Comparison of ENCODE assay signal across 16 cellular contexts in the genomic region with DNA sequence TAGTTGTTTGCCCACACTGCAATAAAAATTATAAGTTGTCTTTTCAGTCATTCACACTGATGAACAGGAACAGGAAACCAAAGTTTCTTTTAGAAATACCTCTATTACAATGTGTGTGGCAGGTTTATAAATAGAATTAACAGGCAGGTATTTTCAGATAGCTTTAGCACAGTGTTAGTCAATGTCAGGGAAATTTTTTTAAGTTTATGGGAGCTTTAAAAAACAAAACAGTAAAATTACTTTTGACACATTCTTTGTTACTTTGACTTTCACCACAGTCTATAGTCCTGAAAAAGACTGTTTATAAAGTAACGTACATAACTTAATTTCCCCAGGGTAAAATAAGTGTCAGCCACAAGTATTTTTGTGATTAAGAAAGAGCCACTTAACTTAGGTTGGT. TPM values are rescaled to one million over a fixed set of nuclear protein-coding genes. Genes with fewer than 3 reads are reported as not detected.
DNase-seq lines count a peak whose midpoint lies in the region; ATAC-seq and FAIRE-seq lines count a peak whose summit lies in the region.
"Had no signal": no experiment of that assay in that cellular context is flagged by ENCODE, and none has a peak within 500 bp of the region (broad histone marks: within the 10 kb centered on the region; RNA-seq: fewer than 3 reads in every experiment).

No MANE protein-coding gene starts in this region.

- H3K9ac ChIP-seq in Karpas-422 (ENCODE audit: low read length), result no peak overlapping the region
- H3K9ac ChIP-seq: GM23248 had no signal

- H3K4me3 ChIP-seq in Karpas-422 (ENCODE audit: low read length), result no peak overlapping the region
- H3K4me3 ChIP-seq: GM23248, skin epidermis had no signal

- H4K20me1 ChIP-seq in Karpas-422 (ENCODE audit: insufficient read depth, low read depth, low read length), result no peaks in the 10 kb centered on the region

- H3K36me3 Mint-ChIP-seq in activated CD4-positive, alpha-beta T cell treated with anti-CD3 and anti-CD28 coated beads for 36 hours (ENCODE audit: low read depth), result no peaks in the 10 kb centered on the region
- H3K36me3 Mint-ChIP-seq: type B pancreatic cell had no signal

- H3K4me1 Mint-ChIP-seq in activated CD4-positive, alpha-beta T cell treated with anti-CD3 and anti-CD28 coated beads for 36 hours, result no peaks in the 10 kb centered on the region
- H3K4me1 Mint-ChIP-seq: T-helper 17 cell had no signal

- H3K9me3 ChIP-seq in Karpas-422 (ENCODE audit: low read length), result no peaks in the 10 kb centered on the region

- H3K27ac ChIP-seq in Karpas-422 (ENCODE audit: low read length), result no peak overlapping the region
- H3K27ac ChIP-seq: GM23248, skin epidermis had no signal

- H3K9me3 Mint-ChIP-seq in activated CD4-positive, alpha-beta T cell treated with anti-CD3 and anti-CD28 coated beads for 36 hours (ENCODE audit: low read depth), result peaks cover 6% of the 10 kb centered on the region
- H3K9me3 Mint-ChIP-seq: type B pancreatic cell had no signal

- CTCF ChIA-PET in activated CD4-positive, alpha-beta T cell treated with anti-CD3 and anti-CD28 coated beads for 36 hours (lab: Charles Lee), result interaction anchor here (0.9 kb wide), 1 partner anchor 13 kb away, joined by 3 read pairs; no protein-coding TSS in a partner anchor

- H3K79me2 ChIP-seq in Karpas-422 (ENCODE audit: low read length), result no peaks in the 10 kb centered on the region

- no peak overlapping the region for H3K27ac Mint-ChIP-seq in activated CD4-positive, alpha-beta T cell treated with anti-CD3 and anti-CD28 coated beads for 36 hours
- H3K27ac Mint-ChIP-seq: activated naive CD8-positive, alpha-beta T cell treated with anti-CD3 and anti-CD28 coated beads, Interleukin-2, amount 50 U/mL, for 24 hours; T-helper 17 cell; type B pancreatic cell had no signal

- H3K36me3 ChIP-seq in Karpas-422 (ENCODE audit: insufficient read depth, low read length), result no peaks in the 10 kb centered on the region

- POLR2A ChIA-PET in activated CD4-positive, alpha-beta T cell treated with anti-CD3 and anti-CD28 coated beads for 36 hours (lab: Charles Lee), result no interaction called here

- no peaks in the 10 kb centered on the region for H3K27me3 ChIP-seq in Karpas-422 (ENCODE audit: low read length)

- H3K9me2 ChIP-seq in Karpas-422 (replicated peaks; ENCODE audit: insufficient read depth, low read length), result no peaks in the 10 kb centered on the region

- peak; percentile 86 for ATAC-seq in GM21360 (IDR thresholded peaks at IDR 0.05; ENCODE audit: unreplicated experiment)
- ATAC-seq in HG02938 (IDR thresholded peaks at IDR 0.05; ENCODE audit: unreplicated experiment), result peak; percentile 83
- ATAC-seq in HG03558 (IDR thresholded peaks at IDR 0.05; ENCODE audit: extremely low read depth, unreplicated experiment), result peak; percentile 85
- ATAC-seq in activated CD4-positive, alpha-beta T cell treated with anti-CD3 and anti-CD28 coated beads for 36 hours, result no peak
- ATAC-seq: activated naive CD8-positive, alpha-beta T cell treated with anti-CD3 and anti-CD28 coated beads, Interleukin-2, amount 50 U/mL, for 24 hours; T-helper 17 cell had no signal

- no peak overlapping the region for H2AFZ ChIP-seq in Karpas-422 (ENCODE audit: low read length)
- H2AFZ ChIP-seq: GM23248 had no signal

- no peak for DNase-seq in GM18507 (ENCODE audit: extremely low spot score, insufficient read length, low read depth)
- no peak for DNase-seq in GM03348 (ENCODE audit: low spot score)
- DNase-seq in NCI-H2107 treated with DMSO at 0.1 percent for 48 hours (lab: John Stamatoyannopoulos, UW; ENCODE audit: unreplicated experiment), result no peak
- DNase-seq in activated CD4-positive, alpha-beta T cell treated with anti-CD3 and anti-CD28 coated beads for 36 hours, result no peak
- no peak for DNase-seq in Karpas-422
- DNase-seq: activated naive CD8-positive, alpha-beta T cell treated with anti-CD3 and anti-CD28 coated beads, Interleukin-2, amount 50 U/mL, for 24 hours; AML-193; GM23248; IMR-90; NCI-H187 treated with DMSO at 0.1 percent for 48 hours; T-helper 17 cell had no signal

- H3K4me2 ChIP-seq in Karpas-422 (ENCODE audit: low read depth, low read length, poor library complexity, severe bottlenecking), result no peak overlapping the region

- FAIRE-seq in GM18507 (lab: Jason Lieb, UNC), result peak; percentile 62

- intact Hi-C loops in activated CD4-positive, alpha-beta T cell treated with anti-CD3 and anti-CD28 coated beads for 36 hours (cut with DNase I, micrococcal nuclease), result no loop called here

- H3K4me1 ChIP-seq in Karpas-422 (ENCODE audit: low read length), result peaks cover 6% of the 10 kb centered on the region

- no peak overlapping the region for H3K4me3 Mint-ChIP-seq in activated CD4-positive, alpha-beta T cell treated with anti-CD3 and anti-CD28 coated beads for 36 hours
- H3K4me3 Mint-ChIP-seq: activated naive CD8-positive, alpha-beta T cell treated with anti-CD3 and anti-CD28 coated beads, Interleukin-2, amount 50 U/mL, for 24 hours; T-helper 17 cell; type B pancreatic cell had no signal

- no peaks in the 10 kb centered on the region for H3K27me3 Mint-ChIP-seq in activated CD4-positive, alpha-beta T cell treated with anti-CD3 and anti-CD28 coated beads for 36 hours
- H3K27me3 Mint-ChIP-seq: activated naive CD8-positive, alpha-beta T cell treated with anti-CD3 and anti-CD28 coated beads, Interleukin-2, amount 50 U/mL, for 24 hours; T-helper 17 cell had no signal

RNA-seq across cellular contexts. Expression of a gene that starts 38.1 kb away (rescaled TPM):
- total RNA-seq in activated CD4-positive, alpha-beta T cell treated with anti-CD3 and anti-CD28 coated beads for 36 hours, result 1 to 10 TPM; 1.2 to 1.4 TPM
- total RNA-seq in Karpas-422 (2014; rRNA removed; shearing (Covaris generic); ENCODE audit: low replicate concordance), result 0.47 TPM in 1 of 2 replicates, not detected in the other

RNA-seq across cellular contexts. Expression of a gene that starts 38.9 kb away (rescaled TPM):
- 100 to 1,000 TPM in 1 of 2 experiments, 10 to 100 TPM in 1; 95.4 to 118 TPM for total RNA-seq in activated CD4-positive, alpha-beta T cell treated with anti-CD3 and anti-CD28 coated beads for 36 hours
- total RNA-seq in Karpas-422 (2014; rRNA removed; shearing (Covaris generic); ENCODE audit: low replicate concordance), result 65.5 and 75.0 TPM in 2 replicates
